In genomic region chr12:48818831-48819590, GRCh38 we compare ENCODE assay signal across 8 cellular contexts. TPM values are rescaled to one million over a fixed set of nuclear protein-coding genes. Genes with fewer than 3 reads are reported as not detected.
A peak's percentile ranks its signal among the peaks of the same experiment; 100 is the strongest.
DNase-seq lines count a peak whose midpoint lies in the region; ATAC-seq and TF ChIP-seq lines count a peak whose summit lies in the region.

No MANE protein-coding gene starts in this region.

- no peaks in the 10 kb centered on the region for H3K9me3 Mint-ChIP-seq in WTC11

- H3K4me1 ChIP-seq in cardiac muscle cell (ENCODE audit: low read depth) (peaks cover 8% of the 10 kb centered on the region), esophagus squamous epithelium (peaks cover 25 to 54% (median 29%) of the 10 kb centered on the region in 3 donors)

- H3K9me3 ChIP-seq in cardiac muscle cell (ENCODE audit: low read depth) (no peaks in the 10 kb centered on the region), esophagus squamous epithelium (no peaks in the 10 kb centered on the region)

- no peak overlapping the region for H3K27ac Mint-ChIP-seq in WTC11

- H3K36me3 Mint-ChIP-seq in WTC11: no peaks in the 10 kb centered on the region

- CTCF ChIA-PET in WTC11 (lab: Charles Lee): interaction anchor here (0.6 to 3.4 kb wide), 22 partner anchors 8 to 269 kb away, joined by 3 to 29 read pairs (median 4); partner anchors contain the start of genes ADCY6, DDX23, RND1 and WNT1

- peaks cover 38% of the 10 kb centered on the region for H3K4me1 Mint-ChIP-seq in WTC11

- H3K4me3 ChIP-seq in cardiac muscle cell (peak overlapping the region; percentile 69), esophagus squamous epithelium (peak overlapping the region; percentile 68 to 82 (median 79)), retinal pigment epithelial cell (ENCODE audit: low read length) (peak overlapping the region; percentile 72)

- no peak for ATAC-seq in Right ventricle myocardium inferior
- ATAC-seq in WTC11: peak; percentile 9
- no peak for ATAC-seq in HG03565 (IDR thresholded peaks at IDR 0.05; ENCODE audit: unreplicated experiment)
- no peak for ATAC-seq in HG03342 (IDR thresholded peaks at IDR 0.05; ENCODE audit: unreplicated experiment)
- no peak for ATAC-seq in HG02623 (IDR thresholded peaks at IDR 0.05; ENCODE audit: unreplicated experiment)

- H3K4me3 Mint-ChIP-seq in WTC11: peak overlapping the region; percentile 83

- intact Hi-C loops in Right ventricle myocardium inferior (cut with DNase I): no loop called here
- intact Hi-C loops in esophagus squamous epithelium (cut with DNase I): no loop called here

- H3K27ac ChIP-seq in cardiac muscle cell (no peak overlapping the region), esophagus squamous epithelium (peak overlapping the region; percentile 55 to 74 (median 60))

- WGBS in esophagus squamous epithelium, 2 donors: 50 to 55% methylated on average over 13 of the region's 37 CpGs

- TF ChIP-seq POLR2A in esophagus squamous epithelium (IDR thresholded peaks at IDR 0.05): no peak

- TF ChIP-seq CTCF in cardiac muscle cell (IDR thresholded peaks at IDR 0.05; ENCODE audit: low read depth, low read length): peak; percentile 40
- no peak for TF ChIP-seq CTCF in WTC11 (IDR thresholded peaks at IDR 0.05)
- peak in 1 of 6 experiments; percentile 31 for TF ChIP-seq CTCF in esophagus squamous epithelium (IDR thresholded peaks at IDR 0.05)
- TF ChIP-seq CTCF in retinal pigment epithelial cell (conservative IDR thresholded peaks at IDR 0.05; ENCODE audit: low read depth, low read length): peak; percentile 45

- POLR2A ChIA-PET in WTC11 (lab: Charles Lee): no interaction called here

- DNase-seq in cardiac muscle cell (ENCODE audit: low read depth in 1 of 2, low spot score in 1 of 2) (peak; percentile 33 to 49), Right ventricle myocardium inferior (ENCODE audit: missing footprints) (no peak), WTC11 (ENCODE audit: low spot score) (peak; percentile 64), esophagus squamous epithelium (lab: John Stamatoyannopoulos, UW) (no peak), retinal pigment epithelial cell (ENCODE audit: low read depth) (no peak)

- H3K36me3 ChIP-seq in cardiac muscle cell (no peaks in the 10 kb centered on the region), esophagus squamous epithelium (peaks cover 0 to 12% (median under 1%) of the 10 kb centered on the region in 3 donors)

- peaks cover 56% of the 10 kb centered on the region for H3K27me3 Mint-ChIP-seq in WTC11 (ENCODE audit: low read depth)

- H3K27me3 ChIP-seq in cardiac muscle cell (peaks cover 14% of the 10 kb centered on the region), esophagus squamous epithelium (no peaks in the 10 kb centered on the region)

TF ChIP-seq in WTC11, 78 proteins besides CTCF, POLR2A, EP300 and RAD21:
- TF ChIP-seq FOXP1 (CRISPR knock-in tag; IDR thresholded peaks at IDR 0.05; ENCODE audit: borderline replicate concordance) (peak; percentile 21; the same call in 1 of the 2 replicates), E2F1 (CRISPR knock-in tag; IDR thresholded peaks at IDR 0.05) (no peak), SP1 (CRISPR knock-in tag; conservative IDR thresholded peaks at IDR 0.05) (peak; percentile 41; the same call in 1 of the 2 replicates), SOX15 (CRISPR knock-in tag; IDR thresholded peaks at IDR 0.05) (no peak), TP53 (CRISPR knock-in tag; IDR thresholded peaks at IDR 0.05) (no peak)
- TF ChIP-seq, protein P1, sequence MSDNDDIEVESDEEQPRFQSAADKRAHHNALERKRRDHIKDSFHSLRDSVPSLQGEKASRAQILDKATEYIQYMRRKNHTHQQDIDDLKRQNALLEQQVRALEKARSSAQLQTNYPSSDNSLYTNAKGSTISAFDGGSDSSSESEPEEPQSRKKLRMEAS (CRISPR knock-in tag; IDR thresholded peaks at IDR 0.05): peak; percentile 47; the same call in 1 of the 2 replicates

RNA-seq across cellular contexts. Expression of gene CACNB3, which starts 0.7 kb away (rescaled TPM):
- total RNA-seq in cardiac muscle cell: 19.2 and 21.9 TPM in 2 replicates
- polyA plus RNA-seq in cardiac muscle cell: 20.0 and 23.6 TPM in 2 replicates
- 6.0 TPM for total RNA-seq in Right ventricle myocardium inferior
- total RNA-seq in WTC11 (2021): 15.0 to 17.3 TPM (median 17.0 TPM) in 3 replicates
- total RNA-seq in esophagus squamous epithelium: 10 to 100 TPM; 13.4 to 19.5 (median 14.0) TPM

RNA-seq across cellular contexts. Expression of gene ADCY6, which starts 30.1 kb away (rescaled TPM):
- total RNA-seq in cardiac muscle cell (51.1 and 60.1 TPM in 2 replicates), Right ventricle myocardium inferior (55.6 TPM), WTC11 (2021) (11.9 to 12.8 TPM (median 12.2 TPM) in 3 replicates), esophagus squamous epithelium (10 to 100 TPM; 11.5 to 14.7 (median 13.9) TPM)
- polyA plus RNA-seq in cardiac muscle cell: 38.1 and 50.3 TPM in 2 replicates

RNA-seq across cellular contexts. Expression of gene DDX23, which starts 33.0 kb away (rescaled TPM):
- total RNA-seq in cardiac muscle cell: 66.3 and 89.5 TPM in 2 replicates
- 35.3 and 49.0 TPM in 2 replicates for polyA plus RNA-seq in cardiac muscle cell
- 37.2 TPM for total RNA-seq in Right ventricle myocardium inferior
- total RNA-seq in WTC11 (2021): 91.1 to 107 TPM (median 93.4 TPM) in 3 replicates
- total RNA-seq in esophagus squamous epithelium: 10 to 100 TPM; 46.0 to 71.5 (median 56.7) TPM

RNA-seq across cellular contexts. Expression of gene RND1, which starts 46.7 kb away (rescaled TPM):
- 2.1 and 2.9 TPM in 2 replicates for total RNA-seq in cardiac muscle cell
- 3.5 and 7.2 TPM in 2 replicates for polyA plus RNA-seq in cardiac muscle cell
- total RNA-seq in Right ventricle myocardium inferior: 0.41 TPM
- total RNA-seq in WTC11 (2021): 7.6 to 9.1 TPM (median 8.5 TPM) in 3 replicates
- 1 to 10 TPM in 2 of 4 donors, under 1 TPM in 2; 0.57 to 6.1 (median 0.95) TPM for total RNA-seq in esophagus squamous epithelium

Comparison
In these comparisons a context has a peak if more than half of its experiments do, and no peak if none do; other contexts are left out.
1. DNase-seq: peak in cardiac muscle cell (2 of 2) and WTC11 (single experiment); none in Right ventricle myocardium inferior (single experiment), esophagus squamous epithelium (single experiment) and retinal pigment epithelial cell (single experiment).
2. Peak in every context shown above with its lines, with median percentiles within 50 percentile points of each other: H3K4me3 ChIP-seq.